1 cellular context compared by ENCODE assay signal in the genomic region with DNA sequence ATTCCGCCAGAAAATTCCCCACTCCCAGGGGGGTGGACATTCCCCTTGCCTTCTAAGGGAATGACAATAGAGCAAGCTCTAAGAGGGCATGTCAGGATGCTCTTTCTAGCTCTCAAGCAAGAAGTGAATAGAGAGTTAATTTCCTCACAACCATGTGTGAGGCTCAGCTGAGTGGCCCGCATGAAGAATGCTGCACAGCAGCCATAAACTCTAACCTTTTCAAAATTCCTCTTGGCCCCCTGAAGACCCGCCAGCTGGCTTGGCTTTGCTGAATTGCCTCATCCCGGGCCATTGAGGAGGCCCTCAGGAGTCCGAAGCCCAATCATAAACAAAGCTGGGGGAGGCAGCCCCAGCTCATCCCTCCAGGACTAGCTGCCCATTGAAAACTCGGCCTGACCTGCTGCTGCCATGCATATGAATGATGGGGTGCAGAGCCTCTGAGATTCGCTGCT.
TF ChIP-seq lines count a peak whose summit lies in the region.

No MANE protein-coding gene starts in this region.

TF ChIP-seq in HepG2, 621 proteins besides CTCF, POLR2A, EP300 and RAD21:
- no peak for TF ChIP-seq ZNF510 (CRISPR knock-in tag; IDR thresholded peaks at IDR 0.05; ENCODE audit: low read depth)
- no peak for TF ChIP-seq SMARCC2 (IDR thresholded peaks at IDR 0.05)
- peak; percentile 65; the same call in 1 of the 2 replicates for TF ChIP-seq ZNF768 (CRISPR knock-in tag; IDR thresholded peaks at IDR 0.05)
- TF ChIP-seq ZNF577 (CRISPR knock-in tag; IDR thresholded peaks at IDR 0.05; ENCODE audit: borderline replicate concordance, low read depth) = no peak
- no peak for TF ChIP-seq MTA1 (CRISPR knock-in tag; IDR thresholded peaks at IDR 0.05; ENCODE audit: borderline replicate concordance)
- no peak for TF ChIP-seq NFIC (IDR thresholded peaks at IDR 0.05; ENCODE audit: low read length)
- no peak for TF ChIP-seq TBP (CRISPR knock-in tag; IDR thresholded peaks at IDR 0.05)
